9 cellular contexts compared by ENCODE assay signal in the genomic region with DNA sequence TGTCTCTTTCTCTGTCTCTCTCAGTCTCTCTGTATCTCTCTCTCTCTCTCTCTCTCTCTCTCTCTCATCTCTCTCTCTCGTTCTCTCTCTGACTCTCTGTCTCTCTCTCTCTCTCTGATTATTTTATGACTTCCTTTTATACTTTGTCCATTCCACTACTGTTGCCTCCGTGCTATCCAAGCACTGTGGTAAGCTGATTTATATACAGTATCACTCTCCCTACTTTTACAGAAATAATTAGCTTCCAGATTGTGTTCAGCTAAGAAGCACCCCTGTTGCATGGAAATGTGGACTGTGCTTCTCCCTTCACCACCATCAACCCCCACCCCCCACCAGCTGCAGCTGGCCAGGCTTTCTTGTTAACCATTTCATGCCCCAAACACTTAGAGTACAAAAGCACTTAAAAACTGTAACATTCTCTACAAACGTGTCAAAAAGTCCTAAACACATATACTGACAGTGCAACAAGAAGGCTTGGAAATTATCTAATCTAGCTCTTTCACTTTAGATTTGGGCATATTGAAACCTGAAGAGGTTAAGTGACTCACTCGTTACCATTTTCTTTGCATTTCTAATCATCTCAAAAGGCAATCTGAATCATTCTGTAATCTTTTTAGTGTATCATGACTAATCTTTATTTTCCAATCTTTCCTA. TPM values are rescaled to one million over a fixed set of nuclear protein-coding genes. Genes with fewer than 3 reads are reported as not detected.
A peak's percentile ranks its signal among the peaks of the same experiment; 100 is the strongest.
DNase-seq lines count a peak whose midpoint lies in the region; ATAC-seq, FAIRE-seq and TF ChIP-seq lines count a peak whose summit lies in the region.
"Had no signal": no experiment of that assay in that cellular context is flagged by ENCODE, and none has a peak within 500 bp of the region (broad histone marks: within the 10 kb centered on the region; RNA-seq: fewer than 3 reads in every experiment).

No MANE protein-coding gene starts in this region.

- H3K4me2 ChIP-seq in K562 (ENCODE audit: insufficient read depth, low read length): no peak overlapping the region

- no peak overlapping the region; a peak in 1 of 4 replicates for H3K9ac ChIP-seq in K562 (ENCODE audit: insufficient read depth in 1 of 2, low read depth in 2 of 2, low read length in 2 of 2)

- peak overlapping the region; percentile 99 for H2AFZ ChIP-seq in K562 (ENCODE audit: low read depth, low read length)

- intact Hi-C loops in K562 (cut with micrococcal nuclease): loop anchor here (5.0 to 10.0 kb wide), 3 partner anchors 38 to 279 kb away; no protein-coding TSS in a partner anchor

- no peak for TF ChIP-seq RAD21 in K562 (CRISPR knock-in tag; conservative IDR thresholded peaks at IDR 0.05 in 1 of 2, IDR thresholded peaks at IDR 0.05 in 1 of 2)

- no peak for TF ChIP-seq CTCF in K562 (IDR thresholded peaks at IDR 0.05 in 2 of 3, conservative IDR thresholded peaks at IDR 0.05 in 1 of 3; ENCODE audit: insufficient read depth in 2 of 3, low read depth in 1 of 3, low read length in 3 of 3)

- peak; percentile 88 to 89 for ATAC-seq in activated T-cell treated with anti-CD3 and anti-CD28 coated beads, Interleukin-2, amount 50 U/mL, for 4 hours
- ATAC-seq in HG03039 (IDR thresholded peaks at IDR 0.05; ENCODE audit: unreplicated experiment) (peak; percentile 57), K562 (no peak), HG03469 (IDR thresholded peaks at IDR 0.05; ENCODE audit: unreplicated experiment) (no peak), HG03342 (IDR thresholded peaks at IDR 0.05; ENCODE audit: unreplicated experiment) (no peak)
- ATAC-seq in stimulated activated naive B cell treated with anti-CD40 and anti-IgM and Interleukin-4, amounts not matched to agents 10 μg/mL and 1 μg/mL and 100 μg/mL, for 72 hours (replicated peaks): peak; percentile 38 to 48
- ATAC-seq: CD8-positive, alpha-beta T cell had no signal

- H3K4me1 ChIP-seq in K562 (replicated peaks in 1 of 2; ENCODE audit: control insufficient read depth in 2 of 2, insufficient read depth in 2 of 2, low read length in 2 of 2): peaks cover 16 to 59% of the 10 kb centered on the region in 2 experiments

- peak overlapping the region; percentile 6 for H3K27ac Mint-ChIP-seq in stimulated activated naive B cell treated with anti-CD40 and anti-IgM and Interleukin-4, amounts not matched to agents 10 μg/mL and 1 μg/mL and 100 μg/mL, for 72 hours
- H3K27ac Mint-ChIP-seq: CD8-positive, alpha-beta T cell had no signal

- H3K9me3 ChIP-seq in K562 (replicated peaks; ENCODE audit: control insufficient read depth, insufficient read depth, low read depth, low read length): no peaks in the 10 kb centered on the region

- in situ Hi-C loops in K562 (cut with MboI): no loop called here

- POLR2A ChIA-PET in K562 (lab: Yijun Ruan, JAX): interaction anchor here (0.6 to 2.8 kb wide), 3 partner anchors 9 to 131 kb away, joined by 3 to 12 read pairs (median 4); a partner anchor contains a TSS

- no peaks in the 10 kb centered on the region for H3K27me3 ChIP-seq in K562 (ENCODE audit: control insufficient read depth in 2 of 2, insufficient read depth in 2 of 2, low read length in 2 of 2)

- H3K4me1 Mint-ChIP-seq in activated T-cell treated with anti-CD3 and anti-CD28 coated beads, Interleukin-2, amount 50 U/mL, for 4 hours (ENCODE audit: low read depth): peaks cover 16% of the 10 kb centered on the region
- peaks cover 15 to 26% of the 10 kb centered on the region in 2 donors for H3K4me1 Mint-ChIP-seq in stimulated activated naive B cell treated with anti-CD40 and anti-IgM and Interleukin-4, amounts not matched to agents 10 μg/mL and 1 μg/mL and 100 μg/mL, for 72 hours

- TF ChIP-seq POLR2A in K562 (conservative IDR thresholded peaks at IDR 0.05): no peak

- no peak for FAIRE-seq in K562 (lab: Jason Lieb, UNC)

- peaks cover 3% of the 10 kb centered on the region for H3K9me1 ChIP-seq in K562 (ENCODE audit: control insufficient read depth, insufficient read depth, low read length)

- no peak overlapping the region for H3K4me3 Mint-ChIP-seq in activated T-cell treated with anti-CD3 and anti-CD28 coated beads, Interleukin-2, amount 50 U/mL, for 4 hours
- no peak overlapping the region for H3K4me3 Mint-ChIP-seq in stimulated activated naive B cell treated with anti-CD40 and anti-IgM and Interleukin-4, amounts not matched to agents 10 μg/mL and 1 μg/mL and 100 μg/mL, for 72 hours
- H3K4me3 Mint-ChIP-seq: CD8-positive, alpha-beta T cell had no signal

- BruUV-seq in K562 (replicated peaks; lab: Mats Ljungman, UMichigan): no TSS peak

- peak overlapping the region; percentile 36; the same call in 1 of the 3 replicates for H3K27ac ChIP-seq in K562 (ENCODE audit: extremely low read depth, low read depth, low read length)

- CTCF ChIA-PET in K562 (lab: Yijun Ruan, JAX; ENCODE audit: low intra/inter-chr PET ratio): no interaction called here

- WGBS in K562 (ENCODE audit: insufficient coverage, low coverage, missing lambda C conversion rate): 9% methylated on average over 4 of the region's 4 CpGs

- no peaks in the 10 kb centered on the region for H3K36me3 Mint-ChIP-seq in activated T-cell treated with anti-CD3 and anti-CD28 coated beads, Interleukin-2, amount 50 U/mL, for 4 hours (ENCODE audit: insufficient read depth)
- H3K36me3 Mint-ChIP-seq in stimulated activated naive B cell treated with anti-CD40 and anti-IgM and Interleukin-4, amounts not matched to agents 10 μg/mL and 1 μg/mL and 100 μg/mL, for 72 hours: no peaks in the 10 kb centered on the region
- H3K36me3 Mint-ChIP-seq: CD8-positive, alpha-beta T cell had no signal

- TF ChIP-seq EP300 in K562 (IDR thresholded peaks at IDR 0.05; ENCODE audit: low read length): no peak

- DNase-seq in activated T-cell treated with anti-CD3 and anti-CD28 coated beads, Interleukin-2, amount 50 U/mL, for 4 hours: no peak
- DNase-seq in activated T-cell treated with anti-CD3 and anti-CD28 coated beads, Interleukin-2, amount 50 U/mL, for 1 hour: no peak
- DNase-seq in K562 (ENCODE audit: extremely low read depth in 1 of 4, low spot score in 3 of 4): peak in 2 of 4 experiments; percentile 44 to 51
- no peak for DNase-seq in stimulated activated naive B cell treated with anti-CD40 and anti-IgM and Interleukin-4, amounts not matched to agents 10 μg/mL and 1 μg/mL and 100 μg/mL, for 72 hours
- DNase-seq in activated gamma-delta T cell treated with Interleukin-2 at 50 U/mL for 16 hours: no peak
- DNase-seq: CD8-positive, alpha-beta T cell had no signal

- no peak overlapping the region for H3K4me3 ChIP-seq in K562

- H3K79me2 ChIP-seq in K562 (ENCODE audit: control insufficient read depth, insufficient read depth, low read length): no peaks in the 10 kb centered on the region

- H4K20me1 ChIP-seq in K562 (replicated peaks; ENCODE audit: control insufficient read depth, insufficient read depth, low read length): no peaks in the 10 kb centered on the region

- H3K36me3 ChIP-seq in K562 (ENCODE audit: control insufficient read depth, insufficient read depth, low read length): no peaks in the 10 kb centered on the region

- H3K27me3 Mint-ChIP-seq in activated T-cell treated with anti-CD3 and anti-CD28 coated beads, Interleukin-2, amount 50 U/mL, for 4 hours (ENCODE audit: low read depth): peaks cover 14% of the 10 kb centered on the region
- H3K27me3 Mint-ChIP-seq in stimulated activated naive B cell treated with anti-CD40 and anti-IgM and Interleukin-4, amounts not matched to agents 10 μg/mL and 1 μg/mL and 100 μg/mL, for 72 hours: peaks cover 5 to 14% of the 10 kb centered on the region in 2 donors

- H3K9me3 Mint-ChIP-seq in activated T-cell treated with anti-CD3 and anti-CD28 coated beads, Interleukin-2, amount 50 U/mL, for 4 hours: no peaks in the 10 kb centered on the region
- no peaks in the 10 kb centered on the region for H3K9me3 Mint-ChIP-seq in stimulated activated naive B cell treated with anti-CD40 and anti-IgM and Interleukin-4, amounts not matched to agents 10 μg/mL and 1 μg/mL and 100 μg/mL, for 72 hours
- H3K9me3 Mint-ChIP-seq: CD8-positive, alpha-beta T cell had no signal

RNA-seq across cellular contexts. Expression of a gene that starts 11.6 kb away (rescaled TPM):
- not detected for total RNA-seq in activated T-cell treated with anti-CD3 and anti-CD28 coated beads, Interleukin-2, amount 50 U/mL, for 4 hours
- not detected in 2 replicates for total RNA-seq in K562 (2011; cell fraction: chromatin; rRNA removed; ENCODE audit: low replicate concordance)
- total RNA-seq in K562 (2011; cell fraction: nucleolus; rRNA removed): not detected in 2 replicates
- total RNA-seq in K562 (2011; cell fraction: nucleoplasm; rRNA removed): 1.0 and 1.6 TPM in 2 replicates
- total RNA-seq in K562 (2014; rRNA removed): 0.08 and 0.50 TPM in 2 replicates
- total RNA-seq in K562 (2014; rRNA removed; fragmentation: Illumina TruSeq; extraction: Trizol): 0.16 and 0.22 TPM in 2 replicates
- total RNA-seq in K562 (2015; rRNA removed; fragmentation: Illumina TruSeq; extraction: Trizol): 0.23 and 0.29 TPM in 2 replicates
- total RNA-seq in K562 (2021): 0.20 and 0.34 TPM in 2 replicates
- 0.14 TPM in 1 of 2 replicates, not detected in the other for polyA plus RNA-seq in K562 (2011; rRNA removed)
- not detected in 2 replicates for polyA plus RNA-seq in K562 (2011; cell fraction: cytosol; rRNA removed)
- polyA plus RNA-seq in K562 (2011; cell fraction: nucleus; rRNA removed): 0.25 TPM in 1 of 2 replicates, not detected in the other
- polyA plus RNA-seq in K562 (2012): 0.40 and 0.76 TPM in 2 replicates
- 0.19 and 0.42 TPM in 2 replicates for polyA plus RNA-seq in K562 (2014; fragmentation: Illumina TruSeq; extraction: Trizol)
- polyA plus RNA-seq in K562 (2014; fragmentation: Nextera tagmentation; extraction: Ambion mirVana): under 1 TPM; 0.13 to 0.18 TPM
- 0.12 TPM in 1 of 2 replicates, not detected in the other for polyA plus RNA-seq in K562 (2014; rRNA removed)
- 0.09 TPM in 1 of 2 replicates, not detected in the other for polyA minus RNA-seq in K562 (2011; rRNA and poly(A)+ RNA removed)
- not detected in 2 replicates for polyA minus RNA-seq in K562 (2011; cell fraction: cytosol; rRNA and poly(A)+ RNA removed)
- polyA minus RNA-seq in K562 (2011; cell fraction: nucleus; rRNA and poly(A)+ RNA removed): 0.56 TPM in 1 of 2 replicates, not detected in the other
- total RNA-seq: CD8-positive, alpha-beta T cell had no signal

RNA-seq across cellular contexts. Expression of a gene that starts 16.6 kb away (rescaled TPM):
- 1 to 10 TPM; 3.4 to 4.1 (median 3.8) TPM for total RNA-seq in activated T-cell treated with anti-CD3 and anti-CD28 coated beads, Interleukin-2, amount 50 U/mL, for 4 hours
- 19.4 and 28.2 TPM in 2 replicates for total RNA-seq in K562 (2011; cell fraction: chromatin; rRNA removed; ENCODE audit: low replicate concordance)
- 14.7 and 19.2 TPM in 2 replicates for total RNA-seq in K562 (2011; cell fraction: nucleolus; rRNA removed)
- total RNA-seq in K562 (2011; cell fraction: nucleoplasm; rRNA removed): 24.1 and 28.7 TPM in 2 replicates
- total RNA-seq in K562 (2014; rRNA removed) (39.8 and 41.2 TPM in 2 replicates), K562 (2014; rRNA removed; fragmentation: Illumina TruSeq; extraction: Trizol) (42.7 and 43.3 TPM in 2 replicates), K562 (2015; rRNA removed; fragmentation: Illumina TruSeq; extraction: Trizol) (48.6 and 48.8 TPM in 2 replicates), K562 (2021) (33.1 and 33.8 TPM in 2 replicates)
- polyA plus RNA-seq in K562 (2011; rRNA removed) (53.4 and 62.3 TPM in 2 replicates), K562 (2014; fragmentation: Illumina TruSeq; extraction: Trizol) (55.5 and 62.2 TPM in 2 replicates), K562 (2014; fragmentation: Nextera tagmentation; extraction: Ambion mirVana) (10 to 100 TPM; 10.9 to 12.4 TPM), K562 (2014; rRNA removed) (37.4 and 47.1 TPM in 2 replicates)
- 30.1 and 56.9 TPM in 2 replicates for polyA plus RNA-seq in K562 (2011; cell fraction: cytosol; rRNA removed)
- 18.4 and 28.6 TPM in 2 replicates for polyA plus RNA-seq in K562 (2011; cell fraction: nucleus; rRNA removed)
- polyA plus RNA-seq in K562 (2012): 44.4 and 45.6 TPM in 2 replicates
- 53.5 and 54.3 TPM in 2 replicates for polyA minus RNA-seq in K562 (2011; rRNA and poly(A)+ RNA removed)
- polyA minus RNA-seq in K562 (2011; cell fraction: cytosol; rRNA and poly(A)+ RNA removed): 14.6 and 16.9 TPM in 2 replicates
- 15.3 and 29.4 TPM in 2 replicates for polyA minus RNA-seq in K562 (2011; cell fraction: nucleus; rRNA and poly(A)+ RNA removed)

Comparison
In these comparisons a context has a peak if more than half of its experiments do, and no peak if none do; other contexts are left out.
1. ATAC-seq: peak in activated T-cell treated with anti-CD3 and anti-CD28 coated beads, Interleukin-2, amount 50 U/mL, for 4 hours (2 of 2), HG03039 (single experiment) and stimulated activated naive B cell treated with anti-CD40 and anti-IgM and Interleukin-4, amounts not matched to agents 10 μg/mL and 1 μg/mL and 100 μg/mL, for 72 hours (2 of 2); none in K562 (single experiment), HG03469 (single experiment) and HG03342 (single experiment).